ENCODE assay signal across 1 cellular context in the genomic region with DNA sequence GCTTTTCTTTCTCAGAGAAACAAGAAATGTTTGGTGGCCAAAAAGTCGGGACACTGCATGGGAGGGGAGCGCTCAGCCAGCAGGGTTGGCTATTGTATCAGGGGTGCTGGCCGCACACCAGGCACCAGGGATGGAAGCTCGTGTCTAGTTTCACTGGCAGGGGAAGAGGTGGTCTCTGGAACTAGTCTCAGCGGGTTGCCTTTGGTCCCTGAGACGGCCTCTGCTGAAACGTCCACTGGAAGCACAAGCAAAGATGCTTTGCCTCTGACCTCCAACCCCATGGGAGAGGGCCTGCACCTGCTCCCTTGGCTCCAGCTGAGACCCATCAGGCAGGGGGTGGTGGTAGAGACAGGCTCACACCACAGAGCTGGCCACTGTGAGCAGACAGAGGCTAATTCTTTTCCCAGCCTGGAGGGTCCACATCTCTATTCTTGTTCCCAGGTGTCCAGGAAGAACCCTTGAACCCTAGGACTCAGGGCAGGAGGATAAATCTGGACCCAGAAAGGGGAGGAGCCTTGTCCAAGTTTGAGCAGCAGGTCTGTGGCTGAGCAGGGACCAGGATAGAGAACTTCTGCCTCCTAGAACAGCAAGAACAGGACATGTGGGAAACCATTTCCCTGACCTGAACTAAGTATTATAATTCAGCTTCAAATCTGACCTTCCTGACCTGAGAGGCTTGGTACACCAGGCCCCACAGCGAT.
TF ChIP-seq lines count a peak whose summit lies in the region.

No MANE protein-coding gene starts in this region.

TF ChIP-seq in WTC11, 78 proteins besides CTCF, POLR2A, EP300 and RAD21 (continued from another document):
- TF ChIP-seq, protein P1, sequence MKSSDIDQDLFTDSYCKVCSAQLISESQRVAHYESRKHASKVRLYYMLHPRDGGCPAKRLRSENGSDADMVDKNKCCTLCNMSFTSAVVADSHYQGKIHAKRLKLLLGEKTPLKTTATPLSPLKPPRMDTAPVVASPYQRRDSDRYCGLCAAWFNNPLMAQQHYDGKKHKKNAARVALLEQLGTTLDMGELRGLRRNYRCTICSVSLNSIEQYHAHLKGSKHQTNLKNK (CRISPR knock-in tag; IDR thresholded peaks at IDR 0.05): no peak
- TF ChIP-seq, protein P2, sequence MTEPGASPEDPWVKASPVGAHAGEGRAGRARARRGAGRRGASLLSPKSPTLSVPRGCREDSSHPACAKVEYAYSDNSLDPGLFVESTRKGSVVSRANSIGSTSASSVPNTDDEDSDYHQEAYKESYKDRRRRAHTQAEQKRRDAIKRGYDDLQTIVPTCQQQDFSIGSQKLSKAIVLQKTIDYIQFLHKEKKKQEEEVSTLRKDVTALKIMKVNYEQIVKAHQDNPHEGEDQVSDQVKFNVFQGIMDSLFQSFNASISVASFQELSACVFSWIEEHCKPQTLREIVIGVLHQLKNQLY (CRISPR knock-in tag; IDR thresholded peaks at IDR 0.05): no peak
- TF ChIP-seq, protein P3, sequence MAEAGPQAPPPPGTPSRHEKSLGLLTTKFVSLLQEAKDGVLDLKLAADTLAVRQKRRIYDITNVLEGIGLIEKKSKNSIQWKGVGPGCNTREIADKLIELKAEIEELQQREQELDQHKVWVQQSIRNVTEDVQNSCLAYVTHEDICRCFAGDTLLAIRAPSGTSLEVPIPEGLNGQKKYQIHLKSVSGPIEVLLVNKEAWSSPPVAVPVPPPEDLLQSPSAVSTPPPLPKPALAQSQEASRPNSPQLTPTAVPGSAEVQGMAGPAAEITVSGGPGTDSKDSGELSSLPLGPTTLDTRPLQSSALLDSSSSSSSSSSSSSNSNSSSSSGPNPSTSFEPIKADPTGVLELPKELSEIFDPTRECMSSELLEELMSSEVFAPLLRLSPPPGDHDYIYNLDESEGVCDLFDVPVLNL (CRISPR knock-in tag; IDR thresholded peaks at IDR 0.05; ENCODE audit: borderline replicate concordance, low read depth): no peak
- TF ChIP-seq MYBL2 (CRISPR knock-in tag; IDR thresholded peaks at IDR 0.05) (no peak), ZNF232 (CRISPR knock-in tag; IDR thresholded peaks at IDR 0.05) (no peak)
- TF ChIP-seq, protein P4, sequence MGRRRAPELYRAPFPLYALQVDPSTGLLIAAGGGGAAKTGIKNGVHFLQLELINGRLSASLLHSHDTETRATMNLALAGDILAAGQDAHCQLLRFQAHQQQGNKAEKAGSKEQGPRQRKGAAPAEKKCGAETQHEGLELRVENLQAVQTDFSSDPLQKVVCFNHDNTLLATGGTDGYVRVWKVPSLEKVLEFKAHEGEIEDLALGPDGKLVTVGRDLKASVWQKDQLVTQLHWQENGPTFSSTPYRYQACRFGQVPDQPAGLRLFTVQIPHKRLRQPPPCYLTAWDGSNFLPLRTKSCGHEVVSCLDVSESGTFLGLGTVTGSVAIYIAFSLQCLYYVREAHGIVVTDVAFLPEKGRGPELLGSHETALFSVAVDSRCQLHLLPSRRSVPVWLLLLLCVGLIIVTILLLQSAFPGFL (CRISPR knock-in tag; IDR thresholded peaks at IDR 0.05; ENCODE audit: borderline replicate concordance): no peak
TF ChIP-seq in WTC11: peak in this region for 0.
